8 cellular contexts compared by ENCODE assay signal in genomic region chr1:111755321-111756123, GRCh38. TPM values are rescaled to one million over a fixed set of nuclear protein-coding genes. Genes with fewer than 3 reads are reported as not detected.
DNase-seq lines count a peak whose midpoint lies in the region; ATAC-seq and TF ChIP-seq lines count a peak whose summit lies in the region.

A gene with protein sequence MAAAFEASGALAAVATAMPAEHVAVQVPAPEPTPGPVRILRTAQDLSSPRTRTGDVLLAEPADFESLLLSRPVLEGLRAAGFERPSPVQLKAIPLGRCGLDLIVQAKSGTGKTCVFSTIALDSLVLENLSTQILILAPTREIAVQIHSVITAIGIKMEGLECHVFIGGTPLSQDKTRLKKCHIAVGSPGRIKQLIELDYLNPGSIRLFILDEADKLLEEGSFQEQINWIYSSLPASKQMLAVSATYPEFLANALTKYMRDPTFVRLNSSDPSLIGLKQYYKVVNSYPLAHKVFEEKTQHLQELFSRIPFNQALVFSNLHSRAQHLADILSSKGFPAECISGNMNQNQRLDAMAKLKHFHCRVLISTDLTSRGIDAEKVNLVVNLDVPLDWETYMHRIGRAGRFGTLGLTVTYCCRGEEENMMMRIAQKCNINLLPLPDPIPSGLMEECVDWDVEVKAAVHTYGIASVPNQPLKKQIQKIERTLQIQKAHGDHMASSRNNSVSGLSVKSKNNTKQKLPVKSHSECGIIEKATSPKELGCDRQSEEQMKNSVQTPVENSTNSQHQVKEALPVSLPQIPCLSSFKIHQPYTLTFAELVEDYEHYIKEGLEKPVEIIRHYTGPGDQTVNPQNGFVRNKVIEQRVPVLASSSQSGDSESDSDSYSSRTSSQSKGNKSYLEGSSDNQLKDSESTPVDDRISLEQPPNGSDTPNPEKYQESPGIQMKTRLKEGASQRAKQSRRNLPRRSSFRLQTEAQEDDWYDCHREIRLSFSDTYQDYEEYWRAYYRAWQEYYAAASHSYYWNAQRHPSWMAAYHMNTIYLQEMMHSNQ (plus strand): TSS chr1:111755901. CDS start chr1:111755925, 24 bp downstream.

- H3K36me3 ChIP-seq in DOHH2 (ENCODE audit: control insufficient read depth, low read length) (peaks cover 43% of the 10 kb centered on the region), KOPT-K1 (ENCODE audit: insufficient read depth, low read length) (peaks cover 36% of the 10 kb centered on the region), Peyer's patch (peaks cover 0 to 9% (median 0%) of the 10 kb centered on the region in 3 donors), esophagus muscularis mucosa (peaks cover under 1 to 20% (median 13%) of the 10 kb centered on the region in 4 donors)

- no peaks in the 10 kb centered on the region for H3K9me3 ChIP-seq in DOHH2 (ENCODE audit: control insufficient read depth, insufficient read depth, low read length)
- no peaks in the 10 kb centered on the region for H3K9me3 ChIP-seq in KOPT-K1 (ENCODE audit: insufficient read depth, low read length, poor library complexity, severe bottlenecking)
- H3K9me3 ChIP-seq in Peyer's patch: no peaks in the 10 kb centered on the region
- no peaks in the 10 kb centered on the region for H3K9me3 ChIP-seq in esophagus muscularis mucosa

- peak within 1 kb of the TSS; percentile 94 for H3K27ac Mint-ChIP-seq in activated T-cell treated with anti-CD3 and anti-CD28 coated beads, Interleukin-2, amount 50 U/mL, for 72 hours
- peak within 1 kb of the TSS; percentile 95 to 100 (median 100) for H3K27ac Mint-ChIP-seq in naive B cell
- H3K27ac Mint-ChIP-seq in stimulated activated memory B cell treated with anti-CD40 and anti-IgM and Interleukin-4, amounts not matched to agents 10 μg/mL and 1 μg/mL and 100 μg/mL, for 72 hours: peak within 1 kb of the TSS; percentile 98

- peaks cover 12% of the 10 kb centered on the region; the same call in 1 of the 2 replicates for H4K20me1 ChIP-seq in DOHH2 (ENCODE audit: control insufficient read depth, insufficient read depth, low read depth, low read length)

- H3K4me2 ChIP-seq in DOHH2 (ENCODE audit: low read length): peak within 1 kb of the TSS; percentile 94

- no peaks in the 10 kb centered on the region for H3K9me2 ChIP-seq in DOHH2 (replicated peaks; ENCODE audit: control insufficient read depth, low read length)

- no peaks in the 10 kb centered on the region for H3K9me3 Mint-ChIP-seq in activated T-cell treated with anti-CD3 and anti-CD28 coated beads, Interleukin-2, amount 50 U/mL, for 72 hours
- H3K9me3 Mint-ChIP-seq in naive B cell: no peaks in the 10 kb centered on the region
- no peaks in the 10 kb centered on the region for H3K9me3 Mint-ChIP-seq in stimulated activated memory B cell treated with anti-CD40 and anti-IgM and Interleukin-4, amounts not matched to agents 10 μg/mL and 1 μg/mL and 100 μg/mL, for 72 hours

- no peaks in the 10 kb centered on the region; the same call in 1 of the 2 replicates for H3F3A ChIP-seq in DOHH2 (ENCODE audit: control insufficient read depth, insufficient read depth)

- TF ChIP-seq EP300 in esophagus muscularis mucosa (IDR thresholded peaks at IDR 0.05): no peak

- H3K4me1 Mint-ChIP-seq in activated T-cell treated with anti-CD3 and anti-CD28 coated beads, Interleukin-2, amount 50 U/mL, for 72 hours (ENCODE audit: low read depth): peaks cover 45% of the 10 kb centered on the region
- H3K4me1 Mint-ChIP-seq in naive B cell: peaks cover 17 to 34% (median 24%) of the 10 kb centered on the region in 3 donors
- H3K4me1 Mint-ChIP-seq in stimulated activated memory B cell treated with anti-CD40 and anti-IgM and Interleukin-4, amounts not matched to agents 10 μg/mL and 1 μg/mL and 100 μg/mL, for 72 hours: peaks cover 31% of the 10 kb centered on the region

- H3K36me3 Mint-ChIP-seq in activated T-cell treated with anti-CD3 and anti-CD28 coated beads, Interleukin-2, amount 50 U/mL, for 72 hours (ENCODE audit: insufficient read depth in 2 of 2): peaks cover 2 to 14% of the 10 kb centered on the region in 2 donors
- peaks cover 0 to 11% of the 10 kb centered on the region in 2 donors for H3K36me3 Mint-ChIP-seq in naive B cell
- peaks cover 18% of the 10 kb centered on the region for H3K36me3 Mint-ChIP-seq in stimulated activated memory B cell treated with anti-CD40 and anti-IgM and Interleukin-4, amounts not matched to agents 10 μg/mL and 1 μg/mL and 100 μg/mL, for 72 hours

- H3K4me1 ChIP-seq in DOHH2 (ENCODE audit: control insufficient read depth, low read length) (peaks cover 29% of the 10 kb centered on the region), Peyer's patch (peaks cover 0 to 28% (median 2%) of the 10 kb centered on the region in 4 donors), esophagus muscularis mucosa (peaks cover 17 to 41% (median 24%) of the 10 kb centered on the region in 4 donors)

- no peaks in the 10 kb centered on the region for H3K27me3 ChIP-seq in DOHH2 (ENCODE audit: control insufficient read depth, low read length)
- H3K27me3 ChIP-seq in Peyer's patch: no peaks in the 10 kb centered on the region
- no peaks in the 10 kb centered on the region for H3K27me3 ChIP-seq in esophagus muscularis mucosa

- TF ChIP-seq POLR2A in Peyer's patch (IDR thresholded peaks at IDR 0.05): peak; percentile 45 to 53
- no peak for TF ChIP-seq POLR2A in esophagus muscularis mucosa (IDR thresholded peaks at IDR 0.05; ENCODE audit: low read depth)

- H3K27me3 Mint-ChIP-seq in activated T-cell treated with anti-CD3 and anti-CD28 coated beads, Interleukin-2, amount 50 U/mL, for 72 hours (ENCODE audit: low read depth): no peaks in the 10 kb centered on the region
- H3K27me3 Mint-ChIP-seq in naive B cell: no peaks in the 10 kb centered on the region
- H3K27me3 Mint-ChIP-seq in stimulated activated memory B cell treated with anti-CD40 and anti-IgM and Interleukin-4, amounts not matched to agents 10 μg/mL and 1 μg/mL and 100 μg/mL, for 72 hours: no peaks in the 10 kb centered on the region

- ATAC-seq in GM21786 (IDR thresholded peaks at IDR 0.05; ENCODE audit: unreplicated experiment): peak; percentile 90
- ATAC-seq in activated T-cell treated with anti-CD3 and anti-CD28 coated beads, Interleukin-2, amount 50 U/mL, for 72 hours (replicated peaks in 1 of 2): peak; percentile 92 to 95
- ATAC-seq in naive B cell (ENCODE audit: low read depth in 2 of 2): peak; percentile 87 to 90
- peak; percentile 97 for ATAC-seq in stimulated activated memory B cell treated with anti-CD40 and anti-IgM and Interleukin-4, amounts not matched to agents 10 μg/mL and 1 μg/mL and 100 μg/mL, for 72 hours

- intact Hi-C loops in esophagus muscularis mucosa (cut with DNase I): loop anchor here (2.0 to 5.0 kb wide), 2 partner anchors 41 to 273 kb away; no protein-coding TSS in a partner anchor

- TF ChIP-seq CTCF in DOHH2 (IDR thresholded peaks at IDR 0.05; ENCODE audit: low read depth, low read length, poor library complexity, severe bottlenecking) (peak; percentile 96), Peyer's patch (IDR thresholded peaks at IDR 0.05) (peak; percentile 75 to 98 (median 92)), esophagus muscularis mucosa (IDR thresholded peaks at IDR 0.05) (peak; percentile 89 to 98 (median 95))

- WGBS in esophagus muscularis mucosa: 2% methylated on average over 35 of the region's 67 CpGs

- H3K27ac ChIP-seq in DOHH2 (ENCODE audit: low read depth, low read length) (peak within 1 kb of the TSS; percentile 86), KOPT-K1 (ENCODE audit: low read depth, low read length, poor library complexity, severe bottlenecking) (peak within 1 kb of the TSS; percentile 86), Peyer's patch (peak within 1 kb of the TSS; percentile 80 to 91 (median 86)), esophagus muscularis mucosa (replicated peaks in 1 of 4) (peak within 1 kb of the TSS; percentile 84 to 95 (median 91))

- H3K4me3 Mint-ChIP-seq in activated T-cell treated with anti-CD3 and anti-CD28 coated beads, Interleukin-2, amount 50 U/mL, for 72 hours: peak within 1 kb of the TSS; percentile 91 to 94
- peak within 1 kb of the TSS; percentile 80 to 100 (median 96) for H3K4me3 Mint-ChIP-seq in naive B cell
- peak within 1 kb of the TSS; percentile 90 for H3K4me3 Mint-ChIP-seq in stimulated activated memory B cell treated with anti-CD40 and anti-IgM and Interleukin-4, amounts not matched to agents 10 μg/mL and 1 μg/mL and 100 μg/mL, for 72 hours

- H3K4me3 ChIP-seq in DOHH2 (ENCODE audit: low read length) (peak within 1 kb of the TSS; percentile 96), Peyer's patch (peak within 1 kb of the TSS; percentile 67 to 88 (median 82)), esophagus muscularis mucosa (peak within 1 kb of the TSS; percentile 73 to 87 (median 86))

- peak; percentile 93 to 98 (median 95) for DNase-seq in Peyer's patch
- DNase-seq in activated T-cell treated with anti-CD3 and anti-CD28 coated beads, Interleukin-2, amount 50 U/mL, for 72 hours: peak; percentile 95 to 96
- peak; percentile 98 for DNase-seq in esophagus muscularis mucosa (ENCODE audit: extremely low spot score)
- DNase-seq in naive B cell: peak; percentile 97

- peaks cover 54% of the 10 kb centered on the region for H3K79me2 ChIP-seq in DOHH2 (ENCODE audit: control insufficient read depth, low read length)

RNA-seq across cellular contexts. Expression of the gene that starts here (rescaled TPM):
- total RNA-seq in Peyer's patch (10 to 100 TPM; 13.5 to 34.7 (median 22.5) TPM), esophagus muscularis mucosa (10 to 100 TPM in 3 of 4 donors, 1 to 10 TPM in 1; 9.5 to 19.9 (median 13.1) TPM)
- total RNA-seq in activated T-cell treated with anti-CD3 and anti-CD28 coated beads, Interleukin-2, amount 50 U/mL, for 72 hours: 10 to 100 TPM; 13.3 to 15.8 TPM
- polyA plus RNA-seq in naive B cell (ENCODE audit: low read depth in 6 of 6): 10 to 100 TPM in 5 of 6 donors, 1 to 10 TPM in 1; 7.5 to 15.7 (median 11.5) TPM

Comparison
In these comparisons a context has a peak if more than half of its experiments do, and no peak if none do; other contexts are left out.
1. Peak in every context shown above with its lines: DNase-seq, ATAC-seq, H3K4me3 ChIP-seq and H3K27ac ChIP-seq.